ENCODE assay signal across 8 cellular contexts in genomic region chr19:17076539-17076919, GRCh38. TPM values are rescaled to one million over a fixed set of nuclear protein-coding genes. Genes with fewer than 3 reads are reported as not detected.
DNase-seq lines count a peak whose midpoint lies in the region; ATAC-seq and TF ChIP-seq lines count a peak whose summit lies in the region.

No MANE protein-coding gene starts in this region.

- H3K4me1 ChIP-seq in adipocyte (ENCODE audit: control insufficient read depth, insufficient read depth, low read length) = peaks cover 47% of the 10 kb centered on the region
- peaks cover 54% of the 10 kb centered on the region for H3K4me1 ChIP-seq in stomach smooth muscle (ENCODE audit: control insufficient read depth, insufficient read depth, low read length)

- no peaks in the 10 kb centered on the region for H3K9me3 ChIP-seq in CD4-positive, alpha-beta T cell (ENCODE audit: control insufficient read depth, low read length)
- H3K9me3 ChIP-seq in KOPT-K1 (ENCODE audit: insufficient read depth, low read length, poor library complexity, severe bottlenecking) (no peaks in the 10 kb centered on the region), adipocyte (ENCODE audit: control insufficient read depth, low read length) (no peaks in the 10 kb centered on the region), stomach smooth muscle (ENCODE audit: control insufficient read depth in 2 of 2, low read length in 2 of 2) (no peaks in the 10 kb centered on the region)

- H3K9me3 Mint-ChIP-seq in CD4-positive, alpha-beta T cell = no peaks in the 10 kb centered on the region

- H3K36me3 ChIP-seq in KOPT-K1 (ENCODE audit: insufficient read depth, low read length) (peaks cover 49% of the 10 kb centered on the region), adipocyte (ENCODE audit: control insufficient read depth, insufficient read depth, low read length, severe bottlenecking) (no peaks in the 10 kb centered on the region), kidney epithelial cell (ENCODE audit: control insufficient read depth, insufficient read depth, low read length) (no peaks in the 10 kb centered on the region), stomach smooth muscle (ENCODE audit: control insufficient read depth in 2 of 2, insufficient read depth in 2 of 2, low read length in 2 of 2) (no peaks in the 10 kb centered on the region)

- H3K9ac ChIP-seq in adipocyte (ENCODE audit: low read length) (peak overlapping the region; percentile 96), stomach smooth muscle (ENCODE audit: low read length in 2 of 2) (peak overlapping the region; percentile 73 to 80)

- intact Hi-C loops in CD4-positive, alpha-beta T cell (cut with DNase I, micrococcal nuclease) = loop anchor here in 1 of 2 experiments (5.0 kb wide), 1 partner anchor 151 kb away; the partner anchor contains the start of gene OCEL1

- H3K4me3 Mint-ChIP-seq in CD4-positive, alpha-beta T cell = peak overlapping the region; percentile 99

- H3K27me3 Mint-ChIP-seq in CD4-positive, alpha-beta T cell = no peaks in the 10 kb centered on the region

- CTCF ChIA-PET in CD4-positive, alpha-beta T cell (lab: Charles Lee) = interaction anchor here (1.2 kb wide), 1 partner anchor 49 kb away, joined by 5 read pairs; no protein-coding TSS in a partner anchor

- no peak for TF ChIP-seq CTCF in CD4-positive, alpha-beta T cell (IDR thresholded peaks at IDR 0.05)
- no peak for TF ChIP-seq CTCF in kidney epithelial cell (IDR thresholded peaks at IDR 0.05; ENCODE audit: insufficient read depth, low read length, poor library complexity, severe bottlenecking)

- H3K4me3 ChIP-seq in adipocyte (ENCODE audit: low read length) = peak overlapping the region; percentile 94
- H3K4me3 ChIP-seq in kidney epithelial cell (ENCODE audit: low read depth, low read length) = peak overlapping the region; percentile 97
- peak overlapping the region; percentile 82 to 93 for H3K4me3 ChIP-seq in stomach smooth muscle (ENCODE audit: low read length in 2 of 2)

- H3K27ac ChIP-seq in CD4-positive, alpha-beta T cell (ENCODE audit: low read depth, low read length) = no peak overlapping the region
- H3K27ac ChIP-seq in KOPT-K1 (ENCODE audit: low read depth, low read length, poor library complexity, severe bottlenecking) (peak overlapping the region; percentile 89), stomach smooth muscle (ENCODE audit: low read length) (peak overlapping the region; percentile 70)

- peak overlapping the region; percentile 92 for H3K27ac Mint-ChIP-seq in CD4-positive, alpha-beta T cell

- DNase-seq in CD4-positive, alpha-beta T cell = peak in 4 of 10 experiments; percentile 16 to 45 (median 20)
- DNase-seq in adipocyte (ENCODE audit: low read depth) (peak; percentile 42), kidney epithelial cell (ENCODE audit: low read depth) (no peak)

- H3K36me3 Mint-ChIP-seq in CD4-positive, alpha-beta T cell (ENCODE audit: low read depth) = peaks cover 48% of the 10 kb centered on the region

- peaks cover 65% of the 10 kb centered on the region for H3K4me1 Mint-ChIP-seq in CD4-positive, alpha-beta T cell (ENCODE audit: low read depth)

- POLR2A ChIA-PET in CD4-positive, alpha-beta T cell (lab: Charles Lee) = interaction anchor here (0.6 to 4.4 kb wide), 7 partner anchors 48 to 839 kb away, joined by 3 to 88 read pairs (median 4); partner anchors contain the start of genes OCEL1 and USE1

- ATAC-seq in CD4-positive, alpha-beta T cell (ENCODE audit: poor library complexity) = no peak
- no peak for ATAC-seq in HG02870 (IDR thresholded peaks at IDR 0.05; ENCODE audit: unreplicated experiment)
- no peak for ATAC-seq in HG03159 (IDR thresholded peaks at IDR 0.05; ENCODE audit: unreplicated experiment)
- ATAC-seq in HG03175 (IDR thresholded peaks at IDR 0.05; ENCODE audit: unreplicated experiment) = no peak

- H3K27me3 ChIP-seq in CD4-positive, alpha-beta T cell (ENCODE audit: control insufficient read depth, insufficient read depth, low read length) = no peaks in the 10 kb centered on the region
- H3K27me3 ChIP-seq in adipocyte (replicated peaks; ENCODE audit: control insufficient read depth, insufficient read depth, low read length) (no peaks in the 10 kb centered on the region), kidney epithelial cell (ENCODE audit: control insufficient read depth, insufficient read depth, low read length) (no peaks in the 10 kb centered on the region), stomach smooth muscle (ENCODE audit: control insufficient read depth in 1 of 2, insufficient read depth in 2 of 2, low read length in 2 of 2) (no peaks in the 10 kb centered on the region)

RNA-seq across cellular contexts. Expression of gene MYO9B, which starts 1.0 kb away (rescaled TPM):
- total RNA-seq in CD4-positive, alpha-beta T cell = 100 to 1,000 TPM; 176 to 184 TPM
- total RNA-seq in kidney epithelial cell = 69.4 and 77.8 TPM in 2 replicates

RNA-seq across cellular contexts. Expression of gene HAUS8, which starts 1.3 kb away (rescaled TPM):
- 10 to 100 TPM; 20.6 to 20.7 TPM for total RNA-seq in CD4-positive, alpha-beta T cell
- total RNA-seq in kidney epithelial cell = 8.1 and 9.9 TPM in 2 replicates

RNA-seq across cellular contexts. Expression of gene CPAMD8, which starts 49.9 kb away (rescaled TPM):
- total RNA-seq in CD4-positive, alpha-beta T cell = under 1 TPM; 0.05 to 0.34 TPM
- total RNA-seq in kidney epithelial cell = 5.3 and 8.1 TPM in 2 replicates
